ENCODE assay signal across 37 cellular contexts in genomic region chr18:76055025-76055424, GRCh38.
"Had no signal": no experiment of that assay in that cellular context is flagged by ENCODE, and none has a peak within 500 bp of the region (broad histone marks: within the 10 kb centered on the region; RNA-seq: fewer than 3 reads in every experiment).

No MANE protein-coding gene starts in this region.

- ATAC-seq: activated CD8-positive, alpha-beta T cell treated with anti-CD3 and anti-CD28 coated beads for 36 hours; activated naive CD4-positive, alpha-beta T cell treated with anti-CD3 and anti-CD28 coated beads, Interleukin-2, amount 50 U/mL, for 72 hours; activated T-cell treated with anti-CD3 and anti-CD28 coated beads, Interleukin-2, amount 50 U/mL, for 4 hours; activated T-cell treated with anti-CD3 and anti-CD28 coated beads, Interleukin-2, amount 50 U/mL, for 72 hours; activated T-helper 17 cell treated with anti-CD3 and anti-CD28 coated beads, Interleukin-2, amount 50 U/mL, for 72 hours had no signal

- H3K4me1 ChIP-seq: adrenal gland had no signal

- H3K9me3 Mint-ChIP-seq: activated B cell treated with CpG ODN at 0.5 μM for 24 hours; activated CD4-positive, alpha-beta T cell treated with anti-CD3 and anti-CD28 coated beads, Interleukin-2, amount 10 ng/mL, durations not matched to agents 24 days and 14 days; activated CD8-positive, alpha-beta T cell treated with anti-CD3 and anti-CD28 coated beads for 36 hours; activated naive CD4-positive, alpha-beta T cell treated with anti-CD3 and anti-CD28 coated beads for 36 hours; activated naive CD4-positive, alpha-beta T cell treated with anti-CD3 and anti-CD28 coated beads, Interleukin-2, amount 50 U/mL, for 72 hours; activated T-cell treated with anti-CD3 and anti-CD28 coated beads, Interleukin-2, amount 50 U/mL, for 4 hours; activated T-cell treated with anti-CD3 and anti-CD28 coated beads, Interleukin-2, amount 50 U/mL, for 72 hours; activated T-helper 1 cell treated with anti-CD3 and anti-CD28 coated beads, Interleukin-12 subunit alpha, Interleukin-12 subunit beta, Interleukin-2, Interleukin-4 antibody, amounts not matched to agents 30 ng/mL and 10 ng/mL and 1 ng/mL, durations not matched to agents 14 hours and 24 hours and 36 hours; activated T-helper 17 cell treated with anti-CD3 and anti-CD28 coated beads, Interleukin-2, amount 50 U/mL, for 72 hours; T-helper 1 cell treated with Interleukin-12 subunit alpha and Interleukin-12 subunit beta and Interleukin-4 antibody, amounts not matched to agents 30 μg/mL and 1 μg/mL, for 36 hours; T-helper 2 cell treated with Interferon-gamma antibody and Interleukin-4, amounts not matched to agents 5 μg/mL and 100 μg/mL, for 36 hours had no signal

- FAIRE-seq: astrocyte, TTC549 had no signal

- H3K27me3 Mint-ChIP-seq: activated B cell treated with CpG ODN at 0.5 μM for 24 hours; activated CD4-positive, alpha-beta memory T cell treated with anti-CD3 and anti-CD28 coated beads for 36 hours; activated CD4-positive, alpha-beta T cell treated with anti-CD3 and anti-CD28 coated beads, Interleukin-2, amount 10 ng/mL, durations not matched to agents 24 days and 14 days; activated naive CD8-positive, alpha-beta T cell treated with anti-CD3 and anti-CD28 coated beads for 36 hours; activated T-helper 17 cell treated with anti-CD3 and anti-CD28 coated beads, Interleukin-2, amount 50 U/mL, for 72 hours; brain had no signal

- H3K4me3 ChIP-seq: adrenal gland, cardiac muscle cell had no signal

- H3K27ac ChIP-seq: adrenal gland, cardiac muscle cell, VCaP had no signal

- H3K36me3 Mint-ChIP-seq: activated CD4-positive, alpha-beta memory T cell treated with anti-CD3 and anti-CD28 coated beads for 36 hours; activated naive CD4-positive, alpha-beta T cell treated with anti-CD3 and anti-CD28 coated beads, Interleukin-2, amount 50 U/mL, for 72 hours; activated naive CD8-positive, alpha-beta T cell treated with anti-CD3 and anti-CD28 coated beads for 36 hours; brain had no signal

- DNase-seq: activated B cell treated with CpG ODN at 0.5 μM for 24 hours; activated CD4-positive, alpha-beta memory T cell treated with anti-CD3 and anti-CD28 coated beads for 36 hours; activated CD4-positive, alpha-beta T cell treated with anti-CD3 and anti-CD28 coated beads for 4 hours; activated CD4-positive, alpha-beta T cell treated with anti-CD3 and anti-CD28 coated beads, Interleukin-2, amount 10 ng/mL, durations not matched to agents 24 days and 14 days; activated CD4-positive, alpha-beta T cell treated with anti-CD3 and anti-CD28 coated beads, Interleukin-2, amount 50 U/mL, for 1 hour; activated CD4-positive, alpha-beta T cell treated with anti-CD3 and anti-CD28 coated beads, Interleukin-2, amount 50 U/mL, for 4 hours; activated CD4-positive, CD25-positive, alpha-beta regulatory T cell treated with anti-CD3 and anti-CD28 coated beads, Interleukin-2, amount 50 U/mL, for 72 hours; activated CD8-positive, alpha-beta memory T cell treated with anti-CD3 and anti-CD28 coated beads, Interleukin-2, amount 50 U/mL, for 4 hours; activated CD8-positive, alpha-beta T cell treated with anti-CD3 and anti-CD28 coated beads for 36 hours; activated effector memory CD4-positive, alpha-beta T cell treated with anti-CD3 and anti-CD28 coated beads, Interleukin-2, amount 50 U/mL, for 16 hours; activated gamma-delta T cell treated with Interleukin-2 at 50 U/mL for 16 hours; activated naive CD4-positive, alpha-beta T cell; activated naive CD4-positive, alpha-beta T cell treated with anti-CD3 and anti-CD28 coated beads for 36 hours; activated naive CD4-positive, alpha-beta T cell treated with anti-CD3 and anti-CD28 coated beads, Interleukin-2, amount 50 U/mL, for 16 hours; activated naive CD8-positive, alpha-beta T cell treated with anti-CD3 and anti-CD28 coated beads for 36 hours; activated T-cell treated with anti-CD3 and anti-CD28 coated beads for 4 hours; activated T-cell treated with anti-CD3 and anti-CD28 coated beads, Interleukin-2, amount 50 U/mL, for 1 hour; activated T-cell treated with anti-CD3 and anti-CD28 coated beads, Interleukin-2, amount 50 U/mL, for 4 hours; activated T-cell treated with anti-CD3 and anti-CD28 coated beads, Interleukin-2, amount 50 U/mL, for 72 hours; adrenal gland; amniotic stem cell; aorta; caudate nucleus; SW 1271; T-helper 1 cell; T-helper 2 cell; T-helper 9 cell had no signal

- H3K9me3 ChIP-seq: adrenal gland had no signal

- H3K27ac Mint-ChIP-seq: activated B cell treated with CpG ODN at 0.5 μM for 24 hours; activated CD4-positive, alpha-beta memory T cell treated with anti-CD3 and anti-CD28 coated beads for 36 hours; activated CD4-positive, alpha-beta T cell treated with anti-CD3 and anti-CD28 coated beads, Interleukin-2, amount 10 ng/mL, durations not matched to agents 24 days and 14 days; activated CD8-positive, alpha-beta T cell treated with anti-CD3 and anti-CD28 coated beads for 36 hours; activated naive CD4-positive, alpha-beta T cell treated with anti-CD3 and anti-CD28 coated beads for 36 hours; activated naive CD4-positive, alpha-beta T cell treated with anti-CD3 and anti-CD28 coated beads, Interleukin-2, amount 50 U/mL, for 72 hours; activated naive CD8-positive, alpha-beta T cell treated with anti-CD3 and anti-CD28 coated beads for 36 hours; activated T-cell treated with anti-CD3 and anti-CD28 coated beads, Interleukin-2, amount 50 U/mL, for 72 hours; activated T-helper 1 cell treated with anti-CD3 and anti-CD28 coated beads, Interleukin-12 subunit alpha, Interleukin-12 subunit beta, Interleukin-2, Interleukin-4 antibody, amounts not matched to agents 30 ng/mL and 10 ng/mL and 1 ng/mL, durations not matched to agents 14 hours and 24 hours and 36 hours; activated T-helper 17 cell treated with anti-CD3 and anti-CD28 coated beads, Interleukin-2, amount 50 U/mL, for 72 hours; T-helper 1 cell treated with Interleukin-12 subunit alpha and Interleukin-12 subunit beta and Interleukin-4 antibody, amounts not matched to agents 30 μg/mL and 1 μg/mL, for 36 hours; T-helper 2 cell treated with Interferon-gamma antibody and Interleukin-4, amounts not matched to agents 5 μg/mL and 100 μg/mL, for 36 hours had no signal

- H3K36me3 ChIP-seq: adrenal gland, cardiac muscle cell had no signal

- H3K4me1 Mint-ChIP-seq: activated B cell treated with CpG ODN at 0.5 μM for 24 hours; activated CD4-positive, alpha-beta T cell treated with anti-CD3 and anti-CD28 coated beads, Interleukin-2, amount 10 ng/mL, durations not matched to agents 24 days and 14 days; activated naive CD8-positive, alpha-beta T cell treated with anti-CD3 and anti-CD28 coated beads for 36 hours; activated T-helper 17 cell treated with anti-CD3 and anti-CD28 coated beads, Interleukin-2, amount 50 U/mL, for 72 hours had no signal

- H3K27me3 ChIP-seq: adrenal gland, cardiac muscle cell had no signal

- H3K4me3 Mint-ChIP-seq: activated B cell treated with CpG ODN at 0.5 μM for 24 hours; activated CD4-positive, alpha-beta memory T cell treated with anti-CD3 and anti-CD28 coated beads for 36 hours; activated CD4-positive, alpha-beta T cell treated with anti-CD3 and anti-CD28 coated beads, Interleukin-2, amount 10 ng/mL, durations not matched to agents 24 days and 14 days; activated CD8-positive, alpha-beta T cell treated with anti-CD3 and anti-CD28 coated beads for 36 hours; activated naive CD4-positive, alpha-beta T cell treated with anti-CD3 and anti-CD28 coated beads for 36 hours; activated naive CD8-positive, alpha-beta T cell treated with anti-CD3 and anti-CD28 coated beads for 36 hours; activated T-cell treated with anti-CD3 and anti-CD28 coated beads, Interleukin-2, amount 50 U/mL, for 4 hours; activated T-cell treated with anti-CD3 and anti-CD28 coated beads, Interleukin-2, amount 50 U/mL, for 72 hours; activated T-helper 1 cell treated with anti-CD3 and anti-CD28 coated beads, Interleukin-12 subunit alpha, Interleukin-12 subunit beta, Interleukin-2, Interleukin-4 antibody, amounts not matched to agents 30 ng/mL and 10 ng/mL and 1 ng/mL, durations not matched to agents 14 hours and 24 hours and 36 hours; activated T-helper 17 cell treated with anti-CD3 and anti-CD28 coated beads, Interleukin-2, amount 50 U/mL, for 72 hours; brain; T-helper 1 cell treated with Interleukin-12 subunit alpha and Interleukin-12 subunit beta and Interleukin-4 antibody, amounts not matched to agents 30 μg/mL and 1 μg/mL, for 36 hours; T-helper 2 cell treated with Interferon-gamma antibody and Interleukin-4, amounts not matched to agents 5 μg/mL and 100 μg/mL, for 36 hours had no signal
